15 cellular contexts compared by ENCODE assay signal in the genomic region with DNA sequence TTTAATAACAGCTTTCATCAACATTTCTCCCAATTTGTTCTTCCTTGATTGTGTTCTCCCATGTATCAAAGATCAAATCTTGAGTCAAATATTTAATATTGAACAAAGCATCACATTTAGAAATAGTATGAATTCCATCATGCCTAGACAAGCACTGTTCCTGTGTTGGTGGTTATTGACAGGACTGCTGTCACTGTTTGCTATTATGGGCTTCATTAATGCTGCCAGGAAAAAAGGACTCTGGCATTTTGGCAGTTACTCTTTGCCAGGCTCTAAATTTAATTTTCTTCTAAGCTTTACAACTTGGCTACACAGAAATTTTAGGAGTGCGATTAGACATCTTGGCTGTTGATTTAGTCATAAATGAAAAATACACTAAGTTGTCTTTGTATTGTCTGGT.
DNase-seq lines count a peak whose midpoint lies in the region; ATAC-seq lines count a peak whose summit lies in the region.
"Had no signal": no experiment of that assay in that cellular context is flagged by ENCODE, and none has a peak within 500 bp of the region (broad histone marks: within the 10 kb centered on the region; RNA-seq: fewer than 3 reads in every experiment).

No MANE protein-coding gene starts in this region.

- H3K27me3 ChIP-seq in skeletal muscle tissue (ENCODE audit: control insufficient read depth in 3 of 3, insufficient read depth in 3 of 3, low read length in 3 of 3) = no peaks in the 10 kb centered on the region

- no peak overlapping the region for H3K4me3 ChIP-seq in skeletal muscle tissue (ENCODE audit: low read length in 3 of 3)
- H3K4me3 ChIP-seq: GM23248, HAP-1 had no signal

- H3K36me3 ChIP-seq in skeletal muscle tissue (ENCODE audit: control insufficient read depth in 3 of 3, insufficient read depth in 3 of 3, low read length in 3 of 3) = no peaks in the 10 kb centered on the region
- H3K36me3 ChIP-seq: HAP-1 had no signal

- intact Hi-C loops in Right ventricle myocardium superior (cut with DNase I) = no loop called here
- intact Hi-C loops in cardiac septum (cut with DNase I) = loop anchor here (2.0 kb wide), 1 partner anchor 82 kb away; no protein-coding TSS in a partner anchor
- intact Hi-C loops in left cardiac atrium (cut with DNase I) = no loop called here

- DNase-seq in Right ventricle myocardium superior (no peak), cardiac septum (ENCODE audit: low spot score) (no peak), left cardiac atrium (no peak), left lobe of liver (ENCODE audit: low spot score) (no peak), ACHN (no peak), AML-193 (lab: John Stamatoyannopoulos, UW) (no peak)
- DNase-seq: CD4-positive, alpha-beta T cell; DMS153; DMS79; GDM1; GM23248 had no signal

- no peaks in the 10 kb centered on the region for H3K9me3 ChIP-seq in skeletal muscle tissue (ENCODE audit: control insufficient read depth in 3 of 3, low read length in 3 of 3)
- H3K9me3 ChIP-seq: HAP-1 had no signal

- H3K4me1 ChIP-seq in skeletal muscle tissue (ENCODE audit: control insufficient read depth in 3 of 3, insufficient read depth in 3 of 3, low read length in 3 of 3) = peaks cover 0 to 8% (median 0%) of the 10 kb centered on the region in 3 donors
- H3K4me1 ChIP-seq: HAP-1 had no signal

- ATAC-seq in Right ventricle myocardium superior (ENCODE audit: poor library complexity) (peak; percentile 88), left cardiac atrium (peak; percentile 22 to 55), left lobe of liver (peak; percentile 29)

- H3K27ac ChIP-seq in skeletal muscle tissue (ENCODE audit: low read depth, low read length) = peak overlapping the region; percentile 5
- H3K27ac ChIP-seq: C4-2B, GM23248, HL-60 had no signal

- H3K9ac ChIP-seq in skeletal muscle tissue (ENCODE audit: low read depth in 1 of 3, low read length in 3 of 3) = no peak overlapping the region
- H3K9ac ChIP-seq: GM23248 had no signal

- in situ Hi-C loops in ACHN (cut with HindIII; ENCODE audit: low pct_ligation_motif_present, low pct_unique_long_range_greater_than_20kb, low sequenced_read_pairs) = no loop called here

Comparison
In these comparisons a context has a peak if more than half of its experiments do, and no peak if none do; other contexts are left out.
1. ATAC-seq: peak in every context shown above with its lines; median percentile 88 in Right ventricle myocardium superior; 38 in left cardiac atrium; 29 in left lobe of liver.